In the genomic region with DNA sequence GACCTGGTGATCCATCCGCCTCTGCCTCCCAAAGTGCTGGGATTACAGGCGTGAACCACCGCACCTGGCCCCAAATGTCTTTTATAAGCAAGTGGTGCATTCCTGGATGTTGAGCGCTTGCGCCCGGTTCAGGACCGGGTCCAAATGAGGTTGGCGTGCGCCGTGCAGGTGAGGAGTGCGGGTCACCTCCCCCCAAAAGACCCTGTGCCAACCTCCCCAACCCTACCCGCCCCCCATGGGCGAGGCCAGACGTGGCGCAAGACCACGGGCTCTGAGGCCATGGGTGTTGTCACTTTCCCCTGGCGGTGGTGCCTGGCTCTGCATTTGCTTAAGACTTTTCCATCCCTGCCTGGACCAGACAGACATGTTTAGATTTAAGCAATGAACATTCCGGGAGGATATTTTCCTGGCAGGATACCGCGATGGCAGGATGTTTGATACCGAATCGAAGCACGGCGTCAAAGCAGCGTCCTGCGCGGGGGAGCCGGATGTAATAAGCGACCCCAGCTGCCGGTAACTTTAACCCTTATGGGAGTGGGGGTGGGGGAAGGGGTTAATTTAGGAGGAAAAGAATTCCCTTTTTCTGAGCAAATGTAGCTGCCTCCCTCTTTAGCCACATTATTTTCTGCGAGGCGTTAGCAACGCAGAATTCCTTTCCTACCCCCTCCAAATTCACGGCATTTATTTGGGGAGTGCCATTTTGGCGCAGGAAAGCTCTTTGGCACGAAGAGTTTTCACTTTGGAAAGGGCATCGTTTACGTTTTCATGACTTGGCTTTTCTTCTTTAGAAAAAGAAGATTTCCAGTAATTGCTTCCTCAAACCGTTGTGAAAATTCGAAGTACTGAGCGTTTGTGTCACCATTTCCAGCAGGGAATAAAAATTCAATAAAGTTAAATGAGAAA, we compare ENCODE assay signal across 1 cellular context.
A peak's percentile ranks its signal among the peaks of the same experiment; 100 is the strongest.
TF ChIP-seq lines count a peak whose summit lies in the region.

No MANE protein-coding gene starts in this region.

TF ChIP-seq in SK-N-SH, 30 proteins besides CTCF, POLR2A, EP300 and RAD21 (continued from another document):
- no peak; the same call in 1 of the 2 replicates for TF ChIP-seq YY1 (IDR thresholded peaks at IDR 0.05; ENCODE audit: low read depth)
- no peak for TF ChIP-seq REST (IDR thresholded peaks at IDR 0.05; ENCODE audit: low read depth, low read length)
- TF ChIP-seq, protein P1, sequence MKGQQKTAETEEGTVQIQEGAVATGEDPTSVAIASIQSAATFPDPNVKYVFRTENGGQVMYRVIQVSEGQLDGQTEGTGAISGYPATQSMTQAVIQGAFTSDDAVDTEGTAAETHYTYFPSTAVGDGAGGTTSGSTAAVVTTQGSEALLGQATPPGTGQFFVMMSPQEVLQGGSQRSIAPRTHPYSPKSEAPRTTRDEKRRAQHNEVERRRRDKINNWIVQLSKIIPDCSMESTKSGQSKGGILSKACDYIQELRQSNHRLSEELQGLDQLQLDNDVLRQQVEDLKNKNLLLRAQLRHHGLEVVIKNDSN (IDR thresholded peaks at IDR 0.05; ENCODE audit: borderline replicate concordance, low read depth), result no peak
- peak; percentile 30; the same call in 1 of the 2 replicates for TF ChIP-seq TAF1 (IDR thresholded peaks at IDR 0.05; ENCODE audit: borderline replicate concordance, low read depth, low read length)
- no peak for TF ChIP-seq FOXM1 (IDR thresholded peaks at IDR 0.05; ENCODE audit: low read depth)
- TF ChIP-seq, protein P2, sequence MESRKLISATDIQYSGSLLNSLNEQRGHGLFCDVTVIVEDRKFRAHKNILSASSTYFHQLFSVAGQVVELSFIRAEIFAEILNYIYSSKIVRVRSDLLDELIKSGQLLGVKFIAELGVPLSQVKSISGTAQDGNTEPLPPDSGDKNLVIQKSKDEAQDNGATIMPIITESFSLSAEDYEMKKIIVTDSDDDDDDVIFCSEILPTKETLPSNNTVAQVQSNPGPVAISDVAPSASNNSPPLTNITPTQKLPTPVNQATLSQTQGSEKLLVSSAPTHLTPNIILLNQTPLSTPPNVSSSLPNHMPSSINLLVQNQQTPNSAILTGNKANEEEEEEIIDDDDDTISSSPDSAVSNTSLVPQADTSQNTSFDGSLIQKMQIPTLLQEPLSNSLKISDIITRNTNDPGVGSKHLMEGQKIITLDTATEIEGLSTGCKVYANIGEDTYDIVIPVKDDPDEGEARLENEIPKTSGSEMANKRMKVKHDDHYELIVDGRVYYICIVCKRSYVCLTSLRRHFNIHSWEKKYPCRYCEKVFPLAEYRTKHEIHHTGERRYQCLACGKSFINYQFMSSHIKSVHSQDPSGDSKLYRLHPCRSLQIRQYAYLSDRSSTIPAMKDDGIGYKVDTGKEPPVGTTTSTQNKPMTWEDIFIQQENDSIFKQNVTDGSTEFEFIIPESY (IDR thresholded peaks at IDR 0.05; ENCODE audit: borderline replicate concordance, low read depth), result peak; percentile 57; the same call in 1 of the 2 replicates
- no peak for TF ChIP-seq RXRA (IDR thresholded peaks at IDR 0.05; ENCODE audit: borderline replicate concordance, low read depth)
- TF ChIP-seq GABPA (IDR thresholded peaks at IDR 0.05; ENCODE audit: low read depth), result no peak
- TF ChIP-seq, protein P3, sequence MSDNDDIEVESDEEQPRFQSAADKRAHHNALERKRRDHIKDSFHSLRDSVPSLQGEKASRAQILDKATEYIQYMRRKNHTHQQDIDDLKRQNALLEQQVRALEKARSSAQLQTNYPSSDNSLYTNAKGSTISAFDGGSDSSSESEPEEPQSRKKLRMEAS (IDR thresholded peaks at IDR 0.05; ENCODE audit: low read depth), result peak; percentile 75
- TF ChIP-seq TEAD4 (IDR thresholded peaks at IDR 0.05; ENCODE audit: borderline replicate concordance, insufficient read depth), result no peak
- peak; percentile 20; the same call in 1 of the 2 replicates for TF ChIP-seq SMC3 (IDR thresholded peaks at IDR 0.05; ENCODE audit: low read depth, low read length)
- TF ChIP-seq MEF2A (IDR thresholded peaks at IDR 0.05; ENCODE audit: borderline replicate concordance, low read depth), result no peak
- TF ChIP-seq FOSL2 (IDR thresholded peaks at IDR 0.05; ENCODE audit: borderline replicate concordance, low read depth), result no peak
- no peak for TF ChIP-seq JUND (IDR thresholded peaks at IDR 0.05)
